8 cellular contexts compared by ENCODE assay signal in the genomic region with DNA sequence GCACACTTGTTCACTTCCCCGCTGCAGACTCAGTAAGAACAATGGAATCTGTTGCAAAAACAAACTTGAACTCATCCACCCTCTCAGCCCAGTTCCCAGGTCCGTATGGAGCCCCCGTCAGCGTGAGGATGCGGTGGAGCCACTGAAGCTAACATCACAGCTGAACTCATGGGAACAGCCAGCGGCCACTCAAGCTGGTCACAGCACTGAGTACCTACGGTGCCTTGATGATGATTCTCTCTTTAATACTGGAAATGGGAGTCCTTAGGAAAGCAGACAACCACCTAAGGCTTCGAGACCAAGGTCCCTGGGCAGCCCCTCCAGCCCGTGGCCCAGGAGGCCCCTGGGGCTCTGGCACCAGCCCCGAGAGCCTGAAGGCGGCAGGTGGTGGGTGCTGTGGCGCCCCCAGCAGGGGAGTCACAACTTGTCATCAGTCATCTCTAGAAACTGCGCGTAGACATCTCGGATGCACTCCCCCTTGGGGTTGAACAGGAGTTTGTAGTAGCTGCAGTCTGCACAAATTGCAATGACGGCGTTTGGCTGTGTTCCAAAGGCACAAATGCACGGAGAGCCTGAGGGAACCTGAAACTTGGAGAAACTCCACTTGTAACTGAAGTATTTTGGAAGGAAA. TPM values are rescaled to one million over a fixed set of nuclear protein-coding genes. Genes with fewer than 3 reads are reported as not detected.
A peak's percentile ranks its signal among the peaks of the same experiment; 100 is the strongest.
DNase-seq lines count a peak whose midpoint lies in the region; ATAC-seq and TF ChIP-seq lines count a peak whose summit lies in the region.

No MANE protein-coding gene starts in this region.

- CTCF ChIA-PET in activated CD8-positive, alpha-beta T cell treated with anti-CD3 and anti-CD28 coated beads, Interleukin-2, amount 10 ng/mL, durations not matched to agents 7 days and 5 days (lab: Charles Lee): interaction anchor here (1.2 to 3.2 kb wide), 7 partner anchors 11 to 104 kb away, joined by 3 to 17 read pairs (median 6); partner anchors contain the start of gene LRRC37B

- ATAC-seq in activated CD8-positive, alpha-beta T cell treated with anti-CD3 and anti-CD28 coated beads, Interleukin-2, amount 10 ng/mL, durations not matched to agents 7 days and 5 days: peak; percentile 65
- no peak for ATAC-seq in HG03520 (IDR thresholded peaks at IDR 0.05; ENCODE audit: unreplicated experiment)

- POLR2A ChIA-PET in activated CD8-positive, alpha-beta T cell treated with anti-CD3 and anti-CD28 coated beads, Interleukin-2, amount 10 ng/mL, durations not matched to agents 7 days and 5 days (lab: Charles Lee): no interaction called here

- no peak for TF ChIP-seq POLR2A in NB4 (IDR thresholded peaks at IDR 0.05; ENCODE audit: extremely low read depth, insufficient read length)

- H3K4me3 ChIP-seq in NB4 (ENCODE audit: low read depth, low read length): no peak overlapping the region

- H3K36me3 Mint-ChIP-seq in activated CD8-positive, alpha-beta T cell treated with anti-CD3 and anti-CD28 coated beads, Interleukin-2, amount 10 ng/mL, durations not matched to agents 7 days and 5 days (ENCODE audit: low read depth): no peaks in the 10 kb centered on the region

- H3K27me3 Mint-ChIP-seq in activated CD8-positive, alpha-beta T cell treated with anti-CD3 and anti-CD28 coated beads, Interleukin-2, amount 10 ng/mL, durations not matched to agents 7 days and 5 days (ENCODE audit: low read depth): peaks cover 2% of the 10 kb centered on the region

- peak; percentile 34 for TF ChIP-seq CTCF in NB4 (IDR thresholded peaks at IDR 0.05; ENCODE audit: low read depth, low read length)

- DNase-seq in DMS79 (lab: John Stamatoyannopoulos, UW) (peak; percentile 51), NB4 (ENCODE audit: low read depth) (peak; percentile 66), fibroblast of peridontal ligament (ENCODE audit: extremely low read depth) (peak; percentile 76), putamen (ENCODE audit: low spot score) (peak; percentile 50), mesenteric fat pad (ENCODE audit: low spot score) (no peak), SKM-1 treated with dmso at 0.1 percent for 144 hours (lab: John Stamatoyannopoulos, UW; ENCODE audit: unreplicated experiment) (no peak)
- peak; percentile 62 for DNase-seq in activated CD8-positive, alpha-beta T cell treated with anti-CD3 and anti-CD28 coated beads, Interleukin-2, amount 10 ng/mL, durations not matched to agents 7 days and 5 days

- H3K9me3 Mint-ChIP-seq in activated CD8-positive, alpha-beta T cell treated with anti-CD3 and anti-CD28 coated beads, Interleukin-2, amount 10 ng/mL, durations not matched to agents 7 days and 5 days (ENCODE audit: insufficient read depth): no peaks in the 10 kb centered on the region

- H3K27ac Mint-ChIP-seq in activated CD8-positive, alpha-beta T cell treated with anti-CD3 and anti-CD28 coated beads, Interleukin-2, amount 10 ng/mL, durations not matched to agents 7 days and 5 days: no peak overlapping the region

- no peak overlapping the region for H3K4me3 Mint-ChIP-seq in activated CD8-positive, alpha-beta T cell treated with anti-CD3 and anti-CD28 coated beads, Interleukin-2, amount 10 ng/mL, durations not matched to agents 7 days and 5 days

- H3K4me1 Mint-ChIP-seq in activated CD8-positive, alpha-beta T cell treated with anti-CD3 and anti-CD28 coated beads, Interleukin-2, amount 10 ng/mL, durations not matched to agents 7 days and 5 days (ENCODE audit: low read depth): peaks cover 32% of the 10 kb centered on the region

RNA-seq across cellular contexts. Expression of gene RHOT1, which starts 31.0 kb away (rescaled TPM):
- 10 to 100 TPM; 29.9 to 31.4 TPM for total RNA-seq in activated CD8-positive, alpha-beta T cell treated with anti-CD3 and anti-CD28 coated beads, Interleukin-2, amount 10 ng/mL, durations not matched to agents 7 days and 5 days
- total RNA-seq in mesenteric fat pad: 33.2 TPM

Comparison
In these comparisons a context has a peak if more than half of its experiments do, and no peak if none do; other contexts are left out.
1. DNase-seq: peak in DMS79 (single experiment), NB4 (single experiment), activated CD8-positive, alpha-beta T cell treated with anti-CD3 and anti-CD28 coated beads, Interleukin-2, amount 10 ng/mL, durations not matched to agents 7 days and 5 days (single experiment), fibroblast of peridontal ligament (single experiment) and putamen (single experiment); none in mesenteric fat pad (single experiment) and SKM-1 treated with dmso at 0.1 percent for 144 hours (single experiment).